In the genomic region with DNA sequence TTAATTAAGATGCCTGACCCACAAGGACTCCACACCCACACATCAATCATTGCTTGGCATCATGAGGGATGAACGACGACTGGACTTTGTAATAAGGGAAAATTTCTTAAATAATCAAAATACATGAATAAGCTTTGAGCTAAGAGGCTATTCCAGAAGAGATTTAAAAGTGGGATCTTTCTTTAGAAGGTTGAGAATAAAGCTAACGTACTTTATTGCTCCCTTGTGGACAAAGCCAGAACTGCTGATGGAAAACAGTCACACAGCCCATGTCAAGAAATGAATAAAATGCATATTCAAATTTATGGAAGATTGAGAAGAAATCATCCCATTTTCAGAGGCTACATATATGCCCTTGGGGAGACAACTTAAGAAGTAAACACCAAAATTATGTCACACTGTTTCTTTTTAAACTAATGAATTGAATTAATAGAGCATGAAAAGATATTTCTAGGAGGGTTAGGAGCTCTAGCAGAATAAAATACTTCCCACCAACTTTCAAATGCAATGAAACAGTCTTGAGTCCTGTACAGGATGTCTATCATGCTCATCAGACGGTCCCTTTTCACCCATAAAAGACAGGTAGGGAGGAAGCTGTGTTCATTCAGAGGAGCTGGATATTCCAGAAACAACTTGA, we compare ENCODE assay signal across 9 cellular contexts.
A peak's percentile ranks its signal among the peaks of the same experiment; 100 is the strongest.
DNase-seq lines count a peak whose midpoint lies in the region; ATAC-seq and TF ChIP-seq lines count a peak whose summit lies in the region.
"Had no signal": no experiment of that assay in that cellular context is flagged by ENCODE, and none has a peak within 500 bp of the region (broad histone marks: within the 10 kb centered on the region; RNA-seq: fewer than 3 reads in every experiment).

No MANE protein-coding gene starts in this region.

- peaks cover 8% of the 10 kb centered on the region for H4K20me1 ChIP-seq in osteoblast (ENCODE audit: insufficient read depth, low read length)

- H3K79me2 ChIP-seq in osteoblast (ENCODE audit: insufficient read depth, low read length) = no peaks in the 10 kb centered on the region

- H3K4me2 ChIP-seq in osteoblast (ENCODE audit: insufficient read depth, low read length) = no peak overlapping the region

- no peak overlapping the region for H3K4me3 ChIP-seq in GM12875 (ENCODE audit: low read depth, low read length)
- H3K4me3 ChIP-seq in epithelial cell of esophagus (ENCODE audit: low read length) = no peak overlapping the region
- H3K4me3 ChIP-seq in osteoblast (ENCODE audit: insufficient read depth, low read length) = no peak overlapping the region

- H3K4me1 ChIP-seq in osteoblast (ENCODE audit: insufficient read depth, low read length) = no peaks in the 10 kb centered on the region

- in situ Hi-C loops in SK-MEL-5 (cut with HindIII; ENCODE audit: low pct_unique_long_range_greater_than_20kb, low sequenced_read_pairs) = no loop called here

- H2AFZ ChIP-seq in osteoblast (ENCODE audit: low read length) = no peak overlapping the region

- no peaks in the 10 kb centered on the region for H3K9me3 ChIP-seq in osteoblast (ENCODE audit: low read depth, low read length)

- no peaks in the 10 kb centered on the region for H3K27me3 ChIP-seq in osteoblast (ENCODE audit: insufficient read depth, low read length)

- DNase-seq in CD1c-positive myeloid dendritic cell (ENCODE audit: extremely low spot score) (peak; percentile 54), SK-MEL-5 (ENCODE audit: low read depth, low spot score) (peak; percentile 66), epithelial cell of esophagus (ENCODE audit: low read depth) (peak; percentile 46), osteoblast (ENCODE audit: insufficient read length, low spot score, missing footprints) (peak; percentile 36), SK-N-DZ (ENCODE audit: low spot score) (no peak)

- peak; percentile 51; the same call in 1 of the 2 replicates for TF ChIP-seq CTCF in GM12875 (IDR thresholded peaks at IDR 0.05; ENCODE audit: borderline replicate concordance, insufficient read depth, low read depth, low read length)
- peak; percentile 83 for TF ChIP-seq CTCF in epithelial cell of esophagus (IDR thresholded peaks at IDR 0.05; ENCODE audit: insufficient read depth, low read depth, low read length, missing control alignments)
- TF ChIP-seq CTCF in osteoblast (IDR thresholded peaks at IDR 0.05; ENCODE audit: extremely low read depth, low read depth, low read length) = peak; percentile 75

- no peak for ATAC-seq in HG03175 (IDR thresholded peaks at IDR 0.05; ENCODE audit: unreplicated experiment)
- ATAC-seq in GM21576 (IDR thresholded peaks at IDR 0.05; ENCODE audit: unreplicated experiment) = no peak
- ATAC-seq: naive thymus-derived CD8-positive, alpha-beta T cell had no signal

- H3K36me3 ChIP-seq in osteoblast (ENCODE audit: insufficient read depth, low read length) = peaks cover 15% of the 10 kb centered on the region

- no peak overlapping the region for H3K27ac ChIP-seq in osteoblast (ENCODE audit: low read depth, low read length)
